7 cellular contexts compared by ENCODE assay signal in genomic region chr6:5214570-5215052, GRCh38. TPM values are rescaled to one million over a fixed set of nuclear protein-coding genes. Genes with fewer than 3 reads are reported as not detected.
A peak's percentile ranks its signal among the peaks of the same experiment; 100 is the strongest.
DNase-seq lines count a peak whose midpoint lies in the region; ATAC-seq and TF ChIP-seq lines count a peak whose summit lies in the region.

No MANE protein-coding gene starts in this region.

- H3K27me3 Mint-ChIP-seq in MCF 10A (ENCODE audit: insufficient read depth, unreplicated experiment), result no peaks in the 10 kb centered on the region

- H3K4me3 ChIP-seq in left lung, result no peak overlapping the region
- H3K4me3 ChIP-seq in tibial nerve, result no peak overlapping the region

- POLR2A ChIA-PET in MCF 10A (lab: Yijun Ruan, JAX), result no interaction called here

- H3K36me3 ChIP-seq in left lung (peaks cover 0 to 19% of the 10 kb centered on the region in 2 donors), tibial nerve (peaks cover 0 to 26% (median 0%) of the 10 kb centered on the region in 3 donors)

- TF ChIP-seq POLR2A in tibial nerve (IDR thresholded peaks at IDR 0.05), result no peak

- peak; percentile 95 for ATAC-seq in left lung
- no peak for ATAC-seq in HG02571 (IDR thresholded peaks at IDR 0.05; ENCODE audit: unreplicated experiment)

- intact Hi-C loops in MCF 10A (cut with micrococcal nuclease), result loop anchor here (1.0 to 5.0 kb wide), 2 partner anchors 89 to 188 kb away; no protein-coding TSS in a partner anchor
- intact Hi-C loops in left lung (cut with DNase I), result no loop called here

- peaks cover 15% of the 10 kb centered on the region for H3K36me3 Mint-ChIP-seq in MCF 10A (ENCODE audit: insufficient read depth, unreplicated experiment)

- TF ChIP-seq CTCF in GM12872 (IDR thresholded peaks at IDR 0.05; ENCODE audit: insufficient read depth, low read depth, low read length) (peak; percentile 69), MCF 10A (IDR thresholded peaks at IDR 0.05; ENCODE audit: unreplicated experiment) (peak; percentile 71), left lung (IDR thresholded peaks at IDR 0.05) (peak; percentile 35 to 58), tibial nerve (IDR thresholded peaks at IDR 0.05) (peak; percentile 25 to 48 (median 30))

- no peaks in the 10 kb centered on the region for H3K9me3 ChIP-seq in left lung
- no peaks in the 10 kb centered on the region for H3K9me3 ChIP-seq in tibial nerve

- DNase-seq in NCI-H1694 treated with DMSO at 0.1 percent for 48 hours (lab: John Stamatoyannopoulos, UW), result peak; percentile 24
- DNase-seq in MCF 10A (ENCODE audit: unreplicated experiment), result peak; percentile 38
- DNase-seq in left lung, result no peak
- no peak for DNase-seq in tibial nerve (ENCODE audit: low spot score in 2 of 2)
- no peak for DNase-seq in epidermal melanocyte (ENCODE audit: insufficient read length, low spot score)

- BruUV-seq in MCF 10A (replicated peaks; lab: Mats Ljungman, UMichigan), result no TSS peak

- H3K27me3 ChIP-seq in left lung (no peaks in the 10 kb centered on the region), tibial nerve (no peaks in the 10 kb centered on the region)

- CTCF ChIA-PET in MCF 10A (lab: Yijun Ruan, JAX), result interaction anchor here (0.6 to 0.7 kb wide), 3 partner anchors 15 to 273 kb away, joined by 3 to 5 read pairs (median 3); no protein-coding TSS in a partner anchor

- WGBS in tibial nerve, 2 donors, result 68 to 73% methylated on average over 10 of the region's 10 CpGs

- no peak for TF ChIP-seq EP300 in tibial nerve (IDR thresholded peaks at IDR 0.05)

- H3K4me1 ChIP-seq in left lung, result no peaks in the 10 kb centered on the region
- peaks cover 0 to 17% (median 2%) of the 10 kb centered on the region in 4 donors for H3K4me1 ChIP-seq in tibial nerve

- no peaks in the 10 kb centered on the region for H3K9me3 Mint-ChIP-seq in MCF 10A (ENCODE audit: unreplicated experiment)

- no peak overlapping the region for H3K27ac Mint-ChIP-seq in MCF 10A (ENCODE audit: low read depth, unreplicated experiment)

- H3K4me3 Mint-ChIP-seq in MCF 10A (ENCODE audit: unreplicated experiment), result no peak overlapping the region

- H3K4me1 Mint-ChIP-seq in MCF 10A (ENCODE audit: insufficient read depth, unreplicated experiment), result no peaks in the 10 kb centered on the region

- H3K27ac ChIP-seq in left lung, result no peak overlapping the region
- no peak overlapping the region for H3K27ac ChIP-seq in tibial nerve

RNA-seq across cellular contexts. Expression of gene LYRM4, which starts 46.1 kb away (rescaled TPM):
- total RNA-seq in MCF 10A (2022) (31.6 and 36.1 TPM in 2 replicates), left lung (10 to 100 TPM; 25.2 to 25.3 TPM), tibial nerve (10 to 100 TPM; 21.8 to 31.0 (median 27.4) TPM)

RNA-seq across cellular contexts. Expression of gene FARS2, which starts 46.7 kb away (rescaled TPM):
- 13.0 and 18.2 TPM in 2 replicates for total RNA-seq in MCF 10A (2022)
- 10 to 100 TPM; 20.1 to 20.3 TPM for total RNA-seq in left lung
- 10 to 100 TPM; 16.4 to 26.1 (median 21.4) TPM for total RNA-seq in tibial nerve

Comparison
In these comparisons a context has a peak if more than half of its experiments do, and no peak if none do; other contexts are left out.
1. DNase-seq: peak in NCI-H1694 treated with DMSO at 0.1 percent for 48 hours (single experiment) and MCF 10A (single experiment); none in left lung (0 of 2), tibial nerve (0 of 2) and epidermal melanocyte (single experiment).
2. Peak in every context shown above with its lines, with median percentiles within 50 percentile points of each other: CTCF ChIP-seq.